ENCODE assay signal across 7 cellular contexts in genomic region chr13:80363890-80364503, GRCh38. TPM values are rescaled to one million over a fixed set of nuclear protein-coding genes. Genes with fewer than 3 reads are reported as not detected.
DNase-seq lines count a peak whose midpoint lies in the region; ATAC-seq and TF ChIP-seq lines count a peak whose summit lies in the region.

No MANE protein-coding gene starts in this region.

- TF ChIP-seq CTCF in GM12873 (IDR thresholded peaks at IDR 0.05; ENCODE audit: insufficient read depth, low read depth, low read length, missing control alignments) (peak; percentile 58), nephron progenitor cell (IDR thresholded peaks at IDR 0.05) (peak; percentile 86)

- peaks cover 13% of the 10 kb centered on the region for H3K9me3 Mint-ChIP-seq in nephron progenitor cell

- ATAC-seq in GM19467 (IDR thresholded peaks at IDR 0.05; ENCODE audit: unreplicated experiment) (no peak), GM21423 (IDR thresholded peaks at IDR 0.05; ENCODE audit: unreplicated experiment) (no peak), HG03135 (IDR thresholded peaks at IDR 0.05; ENCODE audit: unreplicated experiment) (no peak)

- no peak overlapping the region for H3K27ac Mint-ChIP-seq in nephron progenitor cell

- peaks cover 68% of the 10 kb centered on the region for H3K4me1 Mint-ChIP-seq in nephron progenitor cell

- peak; percentile 17 for DNase-seq in NCI-H2227 (lab: John Stamatoyannopoulos, UW; ENCODE audit: unreplicated experiment)
- peak; percentile 51 for DNase-seq in cerebellum (ENCODE audit: low spot score)
- no peak for DNase-seq in nephron progenitor cell

- H3K4me3 Mint-ChIP-seq in nephron progenitor cell: no peak overlapping the region

- H3K36me3 Mint-ChIP-seq in nephron progenitor cell (ENCODE audit: low read depth): peaks cover 12% of the 10 kb centered on the region

- H3K27me3 Mint-ChIP-seq in nephron progenitor cell (ENCODE audit: low read depth, poor library complexity): no peaks in the 10 kb centered on the region

RNA-seq across cellular contexts. Expression of gene SPRY2, which starts 23.1 kb away (rescaled TPM):
- total RNA-seq in cerebellum: 46.0 TPM
